ENCODE assay signal across 22 cellular contexts in the genomic region with DNA sequence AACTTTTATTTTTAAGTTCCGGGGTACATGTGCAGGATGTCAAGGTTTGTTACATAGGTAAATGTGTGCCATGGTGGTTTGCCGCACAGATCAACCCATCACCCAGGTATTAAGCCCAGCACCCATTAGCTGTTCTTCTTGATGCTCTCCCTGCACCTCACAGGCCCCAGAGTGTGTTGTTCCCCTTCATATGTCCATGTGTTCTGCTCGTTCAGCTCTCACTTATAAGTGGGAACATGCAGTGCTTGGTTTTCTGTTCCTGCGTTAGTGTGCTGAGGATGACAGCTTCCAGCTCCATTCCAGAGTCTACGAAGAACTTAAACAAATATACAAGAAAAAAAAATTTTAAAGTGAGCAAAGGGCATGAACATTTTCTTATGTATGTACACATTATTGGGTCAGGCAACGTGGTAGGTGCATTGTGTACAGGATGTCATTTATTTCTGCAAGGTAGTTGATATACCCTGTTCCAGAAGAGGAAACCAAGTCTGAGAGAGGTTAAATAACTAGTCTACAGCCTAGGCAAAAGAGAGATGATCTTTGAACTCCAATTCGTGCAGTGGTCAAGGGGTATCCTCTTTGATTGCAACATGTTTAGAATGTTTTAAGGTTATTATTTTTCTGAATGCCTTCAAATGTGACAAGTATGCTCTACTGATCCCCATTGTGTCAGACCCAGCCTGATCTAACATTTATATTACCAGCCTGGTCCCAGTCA.
"Had no signal": no experiment of that assay in that cellular context is flagged by ENCODE, and none has a peak within 500 bp of the region (broad histone marks: within the 10 kb centered on the region; RNA-seq: fewer than 3 reads in every experiment).

No MANE protein-coding gene starts in this region.

- H3K4me3 ChIP-seq: dorsolateral prefrontal cortex, left lung, lower lobe of right lung, pancreas, right lobe of liver, stomach, thyroid gland had no signal

- DNase-seq: dorsolateral prefrontal cortex; effector CD4-positive, alpha-beta T cell; left lung; lower lobe of right lung; naive B cell; pancreas; retina; right lobe of liver; small intestine; stimulated activated CD4-positive, alpha-beta T cell treated with anti-CD3 and anti-CD28 coated beads, Interleukin-12 subunit alpha, Interleukin-12 subunit beta, amount 100 ng/mL, for 4 hours; stimulated activated CD4-positive, alpha-beta T cell treated with anti-CD3 and anti-CD28 coated beads, Interleukin-1b, Interleukin-23, amount 100 ng/mL, for 48 hours; stimulated activated CD4-positive, alpha-beta T cell treated with anti-CD3 and anti-CD28 coated beads, Interleukin-4, amount 100 ng/mL, for 1 hour; stimulated activated CD8-positive, alpha-beta memory T cell treated with anti-CD3 and anti-CD28 coated beads, Interleukin-4, amount 100 ng/mL, for 48 hours; stimulated activated naive CD4-positive, alpha-beta T cell treated with Interleukin-2 at 50 U/mL for 16 hours; stomach; thyroid gland; trophoblast cell had no signal

- H3K27me3 ChIP-seq: dorsolateral prefrontal cortex, left lung, neutrophil, pancreas, right lobe of liver, stomach, thyroid gland had no signal

- H3K36me3 Mint-ChIP-seq: naive B cell; natural killer cell treated with Interleukin-12 subunit alpha and Interleukin-12 subunit beta and Interleukin-15 and Interleukin-18, amount 100 ng/mL, for 72 hours had no signal

- H3K9me3 Mint-ChIP-seq: naive B cell; natural killer cell treated with Interleukin-12 subunit alpha and Interleukin-12 subunit beta and Interleukin-15 and Interleukin-18, amount 100 ng/mL, for 72 hours; neural crest cell had no signal

- H3K4me3 Mint-ChIP-seq: naive B cell; natural killer cell treated with Interleukin-12 subunit alpha and Interleukin-12 subunit beta and Interleukin-15 and Interleukin-18, amount 100 ng/mL, for 72 hours; neural crest cell had no signal

- ATAC-seq: left lung; lower lobe of right lung; natural killer cell treated with Interleukin-12 subunit alpha and Interleukin-12 subunit beta and Interleukin-15 and Interleukin-18, amount 100 ng/mL, for 72 hours; pancreas had no signal

- H3K27ac ChIP-seq: dorsolateral prefrontal cortex, left lung, lower lobe of right lung, neutrophil, pancreas, right lobe of liver, stomach, thyroid gland had no signal

- H3K27ac Mint-ChIP-seq: natural killer cell treated with Interleukin-12 subunit alpha and Interleukin-12 subunit beta and Interleukin-15 and Interleukin-18, amount 100 ng/mL, for 72 hours had no signal

- H3K36me3 ChIP-seq: left lung, lower lobe of right lung, neutrophil, pancreas, right lobe of liver, stomach, thyroid gland had no signal

- FAIRE-seq: colon, keratinocyte, pancreas, small intestine had no signal

- H3K9me3 ChIP-seq: left lung, lower lobe of right lung, neutrophil, pancreas, right lobe of liver, stomach, thyroid gland had no signal

- H3K4me1 ChIP-seq: left lung, lower lobe of right lung, pancreas, right lobe of liver, stomach, thyroid gland had no signal
